Comparison of ENCODE assay signal across 33 cellular contexts in the genomic region with DNA sequence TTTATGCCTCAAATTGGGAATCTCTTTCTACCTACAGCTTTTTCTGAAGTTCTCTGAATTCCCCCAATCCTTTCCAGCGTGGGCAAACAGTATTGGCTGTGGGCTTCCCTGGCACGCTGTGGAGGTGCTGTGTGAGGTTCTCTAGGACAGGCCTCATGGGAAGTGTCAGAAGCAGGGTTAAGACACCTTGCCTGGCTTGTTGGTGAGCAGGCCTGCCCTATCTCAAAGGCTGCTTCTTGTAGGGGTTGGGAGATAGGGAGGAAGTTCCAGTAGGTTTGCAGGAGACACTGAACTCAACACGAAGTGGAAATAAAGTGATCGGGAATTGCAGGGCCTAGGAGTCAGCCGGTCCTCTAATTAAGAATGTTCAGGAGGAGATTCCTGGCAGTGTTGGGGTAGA. TPM values are rescaled to one million over a fixed set of nuclear protein-coding genes. Genes with fewer than 3 reads are reported as not detected.
"Had no signal": no experiment of that assay in that cellular context is flagged by ENCODE, and none has a peak within 500 bp of the region (broad histone marks: within the 10 kb centered on the region; RNA-seq: fewer than 3 reads in every experiment).

No MANE protein-coding gene starts in this region.

- H3K27ac ChIP-seq: KMS-11, PC-9, RWPE1, SJCRH30, SK-N-MC had no signal

- H3K9ac ChIP-seq: KMS-11 had no signal

- ATAC-seq: Panc1, Right ventricle myocardium inferior, SK-N-SH treated with all-trans-retinoic acid at 6 μM for 48 hours had no signal

- H3K4me3 ChIP-seq: PC-9, SJCRH30, SK-N-MC had no signal

- H3K9me3 ChIP-seq: SJCRH30 had no signal

- H3K36me3 ChIP-seq: SJCRH30 had no signal

- DNase-seq: Karpas-422, MV-4-11, NCI-H1092, NCI-H1417 treated with DMSO at 0.1 percent for 48 hours, NCI-H146, NCI-H1694, NCI-H187, NCI-H1930, NCI-H2081 treated with DMSO at 0.1 percent for 48 hours, NCI-H2107, NCI-H2171 treated with DMSO at 0.1 percent for 48 hours, NCI-H2227 treated with DMSO at 0.1 percent for 48 hours, NCI-H345, NCI-H446, NCI-H510A treated with DMSO at 0.1 percent for 48 hours, NCI-H524 treated with DMSO at 0.1 percent for 48 hours, NCI-H526 treated with DMSO at 0.1 percent for 48 hours, PC-9, SHP77, SIG-M5, SJCRH30 had no signal

- H3K4me1 ChIP-seq: SJCRH30 had no signal

RNA-seq across cellular contexts. Expression of a gene that starts 30.0 kb away (rescaled TPM):
- total RNA-seq: LHCN-M2, MCF 10A, NCI-H460, OCI-LY7, PC-9, Right ventricle myocardium inferior, RPMI7951, SJCRH30, SK-MEL-5 had no signal

RNA-seq across cellular contexts. Expression of a gene that starts 43.4 kb away (rescaled TPM):
- total RNA-seq: LHCN-M2, MCF 10A, NCI-H460, OCI-LY7, PC-9, Right ventricle myocardium inferior, RPMI7951, SJCRH30, SK-MEL-5 had no signal
